ENCODE assay signal across 25 cellular contexts in the genomic region with DNA sequence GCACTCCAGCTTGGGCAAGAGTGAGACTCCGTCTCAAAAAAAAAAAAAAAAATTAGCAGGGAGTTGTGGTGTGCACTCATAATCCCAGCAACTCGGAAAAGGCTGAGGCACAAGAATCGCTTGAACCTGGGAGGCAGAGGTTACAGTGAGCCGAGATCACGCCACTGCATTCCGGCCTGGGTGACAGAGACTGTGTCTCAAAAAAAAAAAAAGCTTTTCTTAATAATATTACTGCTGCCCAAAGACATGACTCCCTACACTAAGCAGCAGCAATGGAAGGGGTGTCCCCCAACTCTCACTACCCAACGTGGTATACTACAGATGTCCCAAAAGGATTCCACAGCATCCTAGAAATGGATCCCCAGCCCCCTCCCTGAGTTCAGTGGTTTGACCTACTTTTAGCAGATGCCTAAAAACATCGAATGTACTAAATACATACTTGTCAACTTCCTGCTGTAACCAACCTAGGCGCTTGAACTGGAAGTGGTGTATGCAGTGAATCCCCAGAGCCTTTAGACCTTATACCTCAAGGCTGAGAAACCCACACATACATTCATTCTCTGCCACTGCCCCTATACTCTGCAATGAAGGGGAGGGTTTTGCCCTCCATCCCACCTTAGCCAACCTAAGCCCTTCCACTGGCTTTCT. TPM values are rescaled to one million over a fixed set of nuclear protein-coding genes. Genes with fewer than 3 reads are reported as not detected.
DNase-seq lines count a peak whose midpoint lies in the region; ATAC-seq and TF ChIP-seq lines count a peak whose summit lies in the region.
"Had no signal": no experiment of that assay in that cellular context is flagged by ENCODE, and none has a peak within 500 bp of the region (broad histone marks: within the 10 kb centered on the region; RNA-seq: fewer than 3 reads in every experiment).

No MANE protein-coding gene starts in this region.

- H3K36me3 ChIP-seq in transverse colon: peaks cover 0 to 23% (median 4%) of the 10 kb centered on the region in 4 donors

- no peaks in the 10 kb centered on the region for H3K9me3 Mint-ChIP-seq in immature natural killer cell
- H3K9me3 Mint-ChIP-seq: brain, naive B cell had no signal

- no peaks in the 10 kb centered on the region for H3K27me3 ChIP-seq in transverse colon

- H3K27ac Mint-ChIP-seq in immature natural killer cell: peak overlapping the region; percentile 97 to 100 (median 98)
- H3K27ac Mint-ChIP-seq: brain, naive B cell had no signal

- DNase-seq in activated effector memory CD4-positive, alpha-beta T cell treated with Interleukin-2 at 50 U/mL for 16 hours: peak; percentile 28
- DNase-seq in activated effector memory CD4-positive, alpha-beta T cell treated with anti-CD3 and anti-CD28 coated beads, Interleukin-2, amount 50 U/mL, for 16 hours: no peak
- peak; percentile 40 for DNase-seq in T-helper 22 cell (ENCODE audit: low read depth)
- peak; percentile 79 to 84 (median 81) for DNase-seq in immature natural killer cell
- DNase-seq in transverse colon: no peak
- DNase-seq in cerebellar cortex (ENCODE audit: low spot score): no peak
- no peak for DNase-seq in NOMO-1 (lab: John Stamatoyannopoulos, UW; ENCODE audit: unreplicated experiment in 2 of 2)
- DNase-seq: naive B cell, NCI-H1105, NCI-H2227 treated with DMSO at 0.1 percent for 48 hours, posterior cingulate gyrus, Right ventricle myocardium superior, T1000 had no signal

- intact Hi-C loops in transverse colon (cut with DNase I; ENCODE audit: low total_unique reads): loop anchor here (10.0 kb wide), 1 partner anchor 79 kb away; the partner anchor contains the start of gene DDX23

- H3K4me1 Mint-ChIP-seq in immature natural killer cell: peaks cover 69 to 72% of the 10 kb centered on the region in 2 donors

- TF ChIP-seq EP300 in transverse colon (IDR thresholded peaks at IDR 0.05; ENCODE audit: low read depth): no peak

- no peak for TF ChIP-seq CTCF in transverse colon (IDR thresholded peaks at IDR 0.05)

- peaks cover 12 to 28% (median 19%) of the 10 kb centered on the region in 3 donors for H3K36me3 Mint-ChIP-seq in immature natural killer cell

- peak overlapping the region; percentile 83 to 93 (median 88) for H3K4me3 Mint-ChIP-seq in immature natural killer cell
- H3K4me3 Mint-ChIP-seq: brain, naive B cell had no signal

- no peaks in the 10 kb centered on the region for H3K9me3 ChIP-seq in transverse colon
- H3K9me3 ChIP-seq: Caco-2 had no signal

- peaks cover 2 to 9% (median 3%) of the 10 kb centered on the region in 3 donors for H3K27me3 Mint-ChIP-seq in immature natural killer cell (ENCODE audit: low read depth in 3 of 3)
- H3K27me3 Mint-ChIP-seq: brain, naive B cell had no signal

- TF ChIP-seq POLR2A in transverse colon (IDR thresholded peaks at IDR 0.05): no peak

- no peak for ATAC-seq in GM21390 (IDR thresholded peaks at IDR 0.05; ENCODE audit: unreplicated experiment)
- ATAC-seq: esophagus mucosa had no signal

- in situ Hi-C loops in transverse colon (cut with MboI; ENCODE audit: low pct_ligation_motif_present in 1 of 4, low pct_unique_long_range_greater_than_20kb in 1 of 4, low sequenced_read_pairs in 3 of 4): no loop called here

- 84% methylated on average over 9 of the region's 9 CpGs; no CpG with 5 or more reads in 1 of the 2 donors for WGBS in transverse colon (ENCODE audit: low coverage in 1 of 2), 2 donors

- H3K27ac ChIP-seq in transverse colon: peak overlapping the region in 3 of 4 donors; percentile 28 to 57 (median 39)
- H3K27ac ChIP-seq: HL-60 had no signal

- H3K4me1 ChIP-seq in transverse colon: no peaks in the 10 kb centered on the region
- H3K4me1 ChIP-seq: Caco-2 had no signal

- no peak overlapping the region for H3K4me3 ChIP-seq in transverse colon
- H3K4me3 ChIP-seq: GM12878, skin epidermis had no signal

RNA-seq across cellular contexts. Expression of gene FKBP11, which starts 8.5 kb away (rescaled TPM):
- polyA plus RNA-seq in immature natural killer cell: 100 to 1,000 TPM; 195 to 241 (median 226) TPM
- total RNA-seq in transverse colon: 10 to 100 TPM; 12.1 to 35.9 (median 20.9) TPM

RNA-seq across cellular contexts. Expression of gene ARF3, which starts 23.5 kb away (rescaled TPM):
- 10 to 100 TPM; 31.2 to 40.7 (median 37.2) TPM for polyA plus RNA-seq in immature natural killer cell
- total RNA-seq in transverse colon: 100 to 1,000 TPM in 2 of 4 donors, 10 to 100 TPM in 2; 30.8 to 117 (median 99.8) TPM

RNA-seq across cellular contexts. Expression of gene WNT10B, which starts 37.7 kb away (rescaled TPM):
- polyA plus RNA-seq in immature natural killer cell: under 1 TPM in 2 of 3 donors, not detected in 1; 0.45 to 0.68 TPM
- 1 to 10 TPM in 1 of 4 donors, under 1 TPM in 1, not detected in 2; 0.41 to 1.4 TPM for total RNA-seq in transverse colon
- total RNA-seq: dermis blood vessel endothelial cell, glomerular endothelial cell had no signal

RNA-seq across cellular contexts. Expression of gene WNT1, which starts 44.3 kb away (rescaled TPM):
- polyA plus RNA-seq in immature natural killer cell: 1 to 10 TPM in 1 of 3 donors, under 1 TPM in 1, not detected in 1; 0.86 to 1.2 TPM
- total RNA-seq in transverse colon: not detected
- total RNA-seq: Caco-2, dermis blood vessel endothelial cell, esophagus mucosa, G401, glomerular endothelial cell, GM12878, H4, lower leg skin, Right ventricle myocardium superior had no signal
- polyA plus RNA-seq: GM12878 had no signal

Comparison
In these comparisons a context has a peak if more than half of its experiments do, and no peak if none do; other contexts are left out.
1. DNase-seq: peak in activated effector memory CD4-positive, alpha-beta T cell treated with Interleukin-2 at 50 U/mL for 16 hours (single experiment), T-helper 22 cell (single experiment) and immature natural killer cell (3 of 3); none in activated effector memory CD4-positive, alpha-beta T cell treated with anti-CD3 and anti-CD28 coated beads, Interleukin-2, amount 50 U/mL, for 16 hours (single experiment), transverse colon (single experiment), cerebellar cortex (single experiment) and NOMO-1 (0 of 2).